ENCODE assay signal across 15 cellular contexts in genomic region chrX:96835660-96836289, GRCh38. TPM values are rescaled to one million over a fixed set of nuclear protein-coding genes. Genes with fewer than 3 reads are reported as not detected.
DNase-seq lines count a peak whose midpoint lies in the region; ATAC-seq and TF ChIP-seq lines count a peak whose summit lies in the region.
"Had no signal": no experiment of that assay in that cellular context is flagged by ENCODE, and none has a peak within 500 bp of the region (broad histone marks: within the 10 kb centered on the region; RNA-seq: fewer than 3 reads in every experiment).

No MANE protein-coding gene starts in this region.

- no peaks in the 10 kb centered on the region for H3K36me3 ChIP-seq in sigmoid colon
- H3K36me3 ChIP-seq: neutrophil had no signal

- H3K79me2 ChIP-seq in H9 (ENCODE audit: insufficient read depth, low read length): no peaks in the 10 kb centered on the region

- H2BK12ac ChIP-seq in H9 (ENCODE audit: insufficient read length, low read depth, low read length): no peak overlapping the region

- H3K18ac ChIP-seq in H9 (ENCODE audit: insufficient read length, low read depth, low read length): no peak overlapping the region

- intact Hi-C loops in sigmoid colon (cut with DNase I): no loop called here

- no peak overlapping the region for H2BK20ac ChIP-seq in H9 (ENCODE audit: low read depth, low read length, poor library complexity, severe bottlenecking)

- H3K4ac ChIP-seq in H9 (ENCODE audit: low read depth, low read length): no peak overlapping the region

- H3K4me1 ChIP-seq in H9 (ENCODE audit: insufficient read depth, low read length): no peaks in the 10 kb centered on the region; the same call in 1 of the 2 replicates
- H3K4me1 ChIP-seq in sigmoid colon: no peaks in the 10 kb centered on the region

- no peak overlapping the region for H3K23ac ChIP-seq in H9 (ENCODE audit: insufficient read length, low read depth, low read length)

- no peak overlapping the region for H3T11ph ChIP-seq in H9 (ENCODE audit: low read length)

- no peak overlapping the region for H2AK5ac ChIP-seq in H9 (ENCODE audit: insufficient read length, low read length)

- H3K27me3 ChIP-seq in H9 (ENCODE audit: insufficient read depth, low read length) (no peaks in the 10 kb centered on the region), sigmoid colon (no peaks in the 10 kb centered on the region)
- H3K27me3 ChIP-seq: neutrophil had no signal

- H3K27ac ChIP-seq in H9 (ENCODE audit: insufficient read length, low read depth, low read length): no peak overlapping the region
- H3K27ac ChIP-seq in sigmoid colon: no peak overlapping the region
- H3K27ac ChIP-seq: neutrophil, SK-N-MC had no signal

- H4K5ac ChIP-seq in H9 (ENCODE audit: insufficient read length, low read depth, low read length): no peak overlapping the region

- no peak overlapping the region for H3K4me3 Mint-ChIP-seq in H9
- peak overlapping the region in 6 of 8 donors; percentile 37 to 62 (median 47) for H3K4me3 Mint-ChIP-seq in naive B cell
- H3K4me3 Mint-ChIP-seq: activated naive CD4-positive, alpha-beta T cell treated with anti-CD3 and anti-CD28 coated beads for 36 hours had no signal

- no peaks in the 10 kb centered on the region for H3K79me1 ChIP-seq in H9 (ENCODE audit: insufficient read depth, low read depth, low read length, poor library complexity, severe bottlenecking)

- WGBS in H9 (ENCODE audit: extremely low coverage, insufficient read length, low lambda C conversion rate): no CpG with 5 or more reads among the region's 5 CpGs
- 67 to 80% methylated on average over 5 of the region's 5 CpGs for WGBS in sigmoid colon, 2 donors

- no peak for TF ChIP-seq EP300 in sigmoid colon (IDR thresholded peaks at IDR 0.05)

- H4K8ac ChIP-seq in H9 (replicated peaks; ENCODE audit: insufficient read length, low read depth, low read length): no peak overlapping the region

- no peak overlapping the region for H3K9ac ChIP-seq in H9 (ENCODE audit: extremely low read depth, insufficient read length, low read length)

- H3K36me3 Mint-ChIP-seq in H9 (ENCODE audit: insufficient read depth in 1 of 3, low read depth in 3 of 3) (no peaks in the 10 kb centered on the region), naive B cell (no peaks in the 10 kb centered on the region)

- peaks cover 16 to 22% of the 10 kb centered on the region in 2 experiments for H3K4me1 Mint-ChIP-seq in H9
- peaks cover 3 to 17% (median 17%) of the 10 kb centered on the region in 3 donors for H3K4me1 Mint-ChIP-seq in naive B cell

- H2BK5ac ChIP-seq in H9 (ENCODE audit: insufficient read length, low read length): no peak overlapping the region

- no peak for DNase-seq in H9
- DNase-seq in naive B cell: peak; percentile 42
- no peak for DNase-seq in G401 (ENCODE audit: low spot score)
- no peak for DNase-seq in sigmoid colon
- no peak for DNase-seq in RKO (ENCODE audit: low spot score)
- DNase-seq: activated CD4-positive, alpha-beta T cell treated with anti-CD3 and anti-CD28 coated beads, Interleukin-2, amount 50 U/mL, for 1 hour; activated naive CD4-positive, alpha-beta T cell treated with anti-CD3 and anti-CD28 coated beads for 36 hours; Calu3; foreskin fibroblast; Karpas-422; NCI-H446 had no signal

- H2AFZ ChIP-seq in H9 (ENCODE audit: low read length): no peak overlapping the region

- H3K4me3 ChIP-seq in sigmoid colon: no peak overlapping the region
- H3K4me3 ChIP-seq: SK-N-MC had no signal

- no peak overlapping the region for H3K56ac ChIP-seq in H9 (ENCODE audit: insufficient read length, low read depth, low read length)

- H3K4me2 ChIP-seq in H9 (ENCODE audit: insufficient read depth, insufficient read length, low read length): no peak overlapping the region

- in situ Hi-C loops in G401 (cut with HindIII; ENCODE audit: low sequenced_read_pairs): no loop called here

- H3K9me3 Mint-ChIP-seq in H9: no peaks in the 10 kb centered on the region
- H3K9me3 Mint-ChIP-seq in naive B cell: no peaks in the 10 kb centered on the region
- H3K9me3 Mint-ChIP-seq: activated naive CD4-positive, alpha-beta T cell treated with anti-CD3 and anti-CD28 coated beads for 36 hours had no signal

- H3K23me2 ChIP-seq in H9 (ENCODE audit: insufficient read length, low read depth, low read length, poor library complexity, severe bottlenecking): no peaks in the 10 kb centered on the region

- H3K27me3 Mint-ChIP-seq in H9 (ENCODE audit: low read depth) (no peaks in the 10 kb centered on the region), naive B cell (no peaks in the 10 kb centered on the region)

- ATAC-seq in GM19043 (IDR thresholded peaks at IDR 0.05; ENCODE audit: low read depth, unreplicated experiment): peak; percentile 75
- ATAC-seq in HG03175 (IDR thresholded peaks at IDR 0.05; ENCODE audit: unreplicated experiment): peak; percentile 81
- ATAC-seq in naive B cell (ENCODE audit: low read depth in 2 of 2): peak; percentile 88 to 91

- no peak overlapping the region for H2BK120ac ChIP-seq in H9 (ENCODE audit: low read depth, low read length, poor library complexity, severe bottlenecking)

- no peak for TF ChIP-seq POLR2A in sigmoid colon (IDR thresholded peaks at IDR 0.05)

- no peak overlapping the region for H3K14ac ChIP-seq in H9 (ENCODE audit: insufficient read depth, low read length)

- no peak overlapping the region for H2BK15ac ChIP-seq in H9 (ENCODE audit: low read depth, low read length)

- H3K27ac Mint-ChIP-seq in H9 (peak overlapping the region in 2 of 3 experiments; percentile 79 to 81; a peak in 2 of 7 replicates), naive B cell (peak overlapping the region; percentile 73 to 90 (median 78))
- H3K27ac Mint-ChIP-seq: activated naive CD4-positive, alpha-beta T cell treated with anti-CD3 and anti-CD28 coated beads for 36 hours had no signal

- no peak overlapping the region for H4K91ac ChIP-seq in H9 (ENCODE audit: insufficient read length, low read depth, low read length)

- TF ChIP-seq CTCF in H9 (conservative IDR thresholded peaks at IDR 0.05) (no peak), sigmoid colon (IDR thresholded peaks at IDR 0.05) (no peak)

- H3K9me3 ChIP-seq in H9 (ENCODE audit: control insufficient read depth, low read depth, low read length) (no peaks in the 10 kb centered on the region), sigmoid colon (no peaks in the 10 kb centered on the region)
- H3K9me3 ChIP-seq: neutrophil had no signal

- no peaks in the 10 kb centered on the region for H4K20me1 ChIP-seq in H9 (ENCODE audit: control insufficient read depth, insufficient read depth, insufficient read length)

RNA-seq across cellular contexts. Expression of gene RPA4, which starts 47.9 kb away (rescaled TPM):
- total RNA-seq in H9 (2021) (0.83 and 1.0 TPM in 2 replicates), sigmoid colon (1 to 10 TPM in 3 of 4 donors, under 1 TPM in 1; 0.66 to 3.9 (median 1.9) TPM)
- polyA plus RNA-seq in naive B cell (ENCODE audit: low read depth in 6 of 6) (1 to 10 TPM in 1 of 6 donors, under 1 TPM in 4, not detected in 1; 0.16 to 1.2 (median 0.60) TPM), sigmoid colon (under 1 TPM in 1 of 3 donors, not detected in 2; 0.22 TPM)
- not detected in 2 replicates for total RNA-seq in G401 (2014; rRNA removed; shearing (Covaris generic))

Comparison
In these comparisons a context has a peak if more than half of its experiments do, and no peak if none do; other contexts are left out.
1. H3K4me3 Mint-ChIP-seq: peak in naive B cell (6 of 8); none in H9 (0 of 2).
2. Peak in every context shown above with its lines, with median percentiles within 50 percentile points of each other: ATAC-seq.